Comparison of ENCODE assay signal across 17 cellular contexts in the genomic region with DNA sequence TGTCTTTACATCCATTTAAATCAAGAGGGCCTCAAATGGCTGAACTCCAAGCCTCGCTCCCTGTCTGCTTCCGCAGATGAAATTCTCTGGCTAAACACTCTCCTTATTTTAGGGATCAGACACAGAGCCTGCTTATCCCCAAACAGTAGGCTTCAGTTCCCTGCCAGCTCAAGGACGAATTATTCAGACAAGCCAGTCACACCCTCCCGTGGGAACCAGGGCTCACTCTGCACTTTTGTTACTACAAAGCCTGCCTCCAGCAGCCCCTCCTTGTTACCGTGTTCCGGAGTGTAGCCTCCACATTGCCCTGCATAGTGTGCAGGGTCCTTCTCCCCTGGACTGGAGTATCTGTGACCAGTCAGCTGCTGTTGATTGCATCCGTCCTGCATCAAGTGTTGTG. TPM values are rescaled to one million over a fixed set of nuclear protein-coding genes. Genes with fewer than 3 reads are reported as not detected.
DNase-seq lines count a peak whose midpoint lies in the region; ATAC-seq and TF ChIP-seq lines count a peak whose summit lies in the region.
"Had no signal": no experiment of that assay in that cellular context is flagged by ENCODE, and none has a peak within 500 bp of the region (broad histone marks: within the 10 kb centered on the region; RNA-seq: fewer than 3 reads in every experiment).

No MANE protein-coding gene starts in this region.

- POLR2A ChIA-PET in CD4-positive, alpha-beta T cell (lab: Charles Lee) = no interaction called here

- no peaks in the 10 kb centered on the region for H3K9me3 Mint-ChIP-seq in CD4-positive, alpha-beta T cell
- H3K9me3 Mint-ChIP-seq: central memory CD8-positive, alpha-beta T cell; HFFc6; naive B cell; WTC11 had no signal

- TF ChIP-seq POLR2A in adrenal gland (IDR thresholded peaks at IDR 0.05) = no peak

- intact Hi-C loops in CD4-positive, alpha-beta T cell (cut with DNase I, micrococcal nuclease) = loop anchor here in 1 of 2 experiments (5.0 kb wide), 1 partner anchor 33 kb away; no protein-coding TSS in a partner anchor
- intact Hi-C loops in adrenal gland (cut with DNase I) = loop anchor here in 1 of 2 donors (5.0 kb wide), 1 partner anchor 42 kb away; no protein-coding TSS in a partner anchor

- H3K27me3 ChIP-seq in CD4-positive, alpha-beta T cell (ENCODE audit: control insufficient read depth, insufficient read depth, low read length) = no peaks in the 10 kb centered on the region
- H3K27me3 ChIP-seq in adrenal gland (no peaks in the 10 kb centered on the region), right atrium auricular region (no peaks in the 10 kb centered on the region)

- H3K36me3 ChIP-seq in adrenal gland (replicated peaks in 1 of 2) (no peaks in the 10 kb centered on the region), right atrium auricular region (no peaks in the 10 kb centered on the region)

- WGBS in adrenal gland, 4 donors = 39 to 48% (median 45%) methylated on average over 6 to 7 of the region's 7 CpGs

- H3K27ac Mint-ChIP-seq in CD4-positive, alpha-beta T cell = peak overlapping the region; percentile 96
- H3K27ac Mint-ChIP-seq: HFFc6, WTC11 had no signal

- H3K4me3 ChIP-seq in adrenal gland (no peak overlapping the region), right atrium auricular region (no peak overlapping the region)

- no peak overlapping the region for H3K4me3 Mint-ChIP-seq in CD4-positive, alpha-beta T cell
- H3K4me3 Mint-ChIP-seq: central memory CD8-positive, alpha-beta T cell; HFFc6; WTC11 had no signal

- no peak for DNase-seq in CD4-positive, alpha-beta T cell
- DNase-seq in adrenal gland (peak; percentile 59 to 87 (median 80)), right atrium auricular region (ENCODE audit: low spot score) (no peak), pons (ENCODE audit: low spot score) (peak; percentile 91), GM19240 (ENCODE audit: insufficient read length, low spot score) (no peak), NCI-H2029 treated with DMSO at 0.1 percent for 48 hours (lab: John Stamatoyannopoulos, UW) (no peak), NCI-H526 (lab: John Stamatoyannopoulos, UW) (no peak)
- DNase-seq in stimulated activated CD4-positive, alpha-beta T cell treated with anti-CD3 and anti-CD28 coated beads, Interleukin-2, amount 100 ng/mL, for 24 hours = no peak
- DNase-seq: activated naive CD4-positive, alpha-beta T cell; HFFc6; KG1; naive B cell; NCI-H1417 treated with DMSO at 0.1 percent for 48 hours; NCI-H446 treated with DMSO at 0.1 percent for 48 hours; SW 1271 had no signal

- no peak for TF ChIP-seq CTCF in CD4-positive, alpha-beta T cell (IDR thresholded peaks at IDR 0.05)
- no peak for TF ChIP-seq CTCF in adrenal gland (IDR thresholded peaks at IDR 0.05)
- no peak for TF ChIP-seq CTCF in right atrium auricular region (IDR thresholded peaks at IDR 0.05)

- H3K4me1 ChIP-seq in adrenal gland (replicated peaks in 1 of 2) (peaks cover 8 to 30% of the 10 kb centered on the region in 2 donors), right atrium auricular region (peaks cover 0 to 24% of the 10 kb centered on the region in 2 donors)

- CTCF ChIA-PET in CD4-positive, alpha-beta T cell (lab: Charles Lee) = no interaction called here

- peaks cover 62% of the 10 kb centered on the region for H3K4me1 Mint-ChIP-seq in CD4-positive, alpha-beta T cell (ENCODE audit: low read depth)

- ATAC-seq in CD4-positive, alpha-beta T cell (ENCODE audit: poor library complexity) = no peak
- ATAC-seq: WTC11 had no signal

- no peaks in the 10 kb centered on the region for H3K9me3 ChIP-seq in CD4-positive, alpha-beta T cell (ENCODE audit: control insufficient read depth, low read length)
- H3K9me3 ChIP-seq in adrenal gland (replicated peaks in 1 of 3) (no peaks in the 10 kb centered on the region), right atrium auricular region (no peaks in the 10 kb centered on the region)

- H3K27me3 Mint-ChIP-seq in CD4-positive, alpha-beta T cell = no peaks in the 10 kb centered on the region
- H3K27me3 Mint-ChIP-seq: central memory CD8-positive, alpha-beta T cell; naive B cell had no signal

- no peaks in the 10 kb centered on the region for H3K36me3 Mint-ChIP-seq in CD4-positive, alpha-beta T cell (ENCODE audit: low read depth)
- H3K36me3 Mint-ChIP-seq: naive B cell, WTC11 had no signal

- no peak overlapping the region for H3K27ac ChIP-seq in CD4-positive, alpha-beta T cell (ENCODE audit: low read depth, low read length)
- peak overlapping the region in 4 of 5 donors; percentile 68 to 91 (median 78) for H3K27ac ChIP-seq in adrenal gland
- peak overlapping the region; percentile 88 to 93 for H3K27ac ChIP-seq in right atrium auricular region

RNA-seq across cellular contexts. Expression of a gene that starts 46.6 kb away (rescaled TPM):
- 10 to 100 TPM; 22.5 to 28.2 TPM for total RNA-seq in CD4-positive, alpha-beta T cell
- total RNA-seq in adrenal gland (10 to 100 TPM; 28.1 to 58.4 (median 42.2) TPM), right atrium auricular region (10 to 100 TPM; 52.3 to 52.5 TPM)
- 10 to 100 TPM; 44.4 to 47.9 (median 45.5) TPM for polyA plus RNA-seq in adrenal gland

RNA-seq across cellular contexts. Expression of a gene that starts 49.8 kb away (rescaled TPM):
- total RNA-seq in CD4-positive, alpha-beta T cell = 10 to 100 TPM; 42.5 to 43.4 TPM
- total RNA-seq in adrenal gland (100 to 1,000 TPM in 1 of 8 donors, 10 to 100 TPM in 7; 42.7 to 105 (median 71.0) TPM), right atrium auricular region (10 to 100 TPM; 29.9 to 31.6 TPM)
- polyA plus RNA-seq in adrenal gland = 100 to 1,000 TPM in 1 of 3 donors, 10 to 100 TPM in 2; 84.3 to 103 (median 87.3) TPM

Comparison
In these comparisons a context has a peak if more than half of its experiments do, and no peak if none do; other contexts are left out.
1. DNase-seq: peak in adrenal gland (7 of 7) and pons (single experiment); none in CD4-positive, alpha-beta T cell (0 of 10), right atrium auricular region (single experiment), GM19240 (single experiment), stimulated activated CD4-positive, alpha-beta T cell treated with anti-CD3 and anti-CD28 coated beads, Interleukin-2, amount 100 ng/mL, for 24 hours (0 of 2), NCI-H2029 treated with DMSO at 0.1 percent for 48 hours (single experiment) and NCI-H526 (0 of 2).